ENCODE assay signal across 1 cellular context in genomic region chr7:30708983-30709382, GRCh38.
TF ChIP-seq lines count a peak whose summit lies in the region.

No MANE protein-coding gene starts in this region.

TF ChIP-seq in HepG2, 621 proteins besides CTCF, POLR2A, EP300 and RAD21:
- TF ChIP-seq CEBPB (IDR thresholded peaks at IDR 0.05; ENCODE audit: borderline replicate concordance, low read depth, low read length) (peak; percentile 49), CCAR2 (optimal IDR thresholded peaks at IDR 0.05; ENCODE audit: low read depth, low read length) (no peak)
